8 cellular contexts compared by ENCODE assay signal in the genomic region with DNA sequence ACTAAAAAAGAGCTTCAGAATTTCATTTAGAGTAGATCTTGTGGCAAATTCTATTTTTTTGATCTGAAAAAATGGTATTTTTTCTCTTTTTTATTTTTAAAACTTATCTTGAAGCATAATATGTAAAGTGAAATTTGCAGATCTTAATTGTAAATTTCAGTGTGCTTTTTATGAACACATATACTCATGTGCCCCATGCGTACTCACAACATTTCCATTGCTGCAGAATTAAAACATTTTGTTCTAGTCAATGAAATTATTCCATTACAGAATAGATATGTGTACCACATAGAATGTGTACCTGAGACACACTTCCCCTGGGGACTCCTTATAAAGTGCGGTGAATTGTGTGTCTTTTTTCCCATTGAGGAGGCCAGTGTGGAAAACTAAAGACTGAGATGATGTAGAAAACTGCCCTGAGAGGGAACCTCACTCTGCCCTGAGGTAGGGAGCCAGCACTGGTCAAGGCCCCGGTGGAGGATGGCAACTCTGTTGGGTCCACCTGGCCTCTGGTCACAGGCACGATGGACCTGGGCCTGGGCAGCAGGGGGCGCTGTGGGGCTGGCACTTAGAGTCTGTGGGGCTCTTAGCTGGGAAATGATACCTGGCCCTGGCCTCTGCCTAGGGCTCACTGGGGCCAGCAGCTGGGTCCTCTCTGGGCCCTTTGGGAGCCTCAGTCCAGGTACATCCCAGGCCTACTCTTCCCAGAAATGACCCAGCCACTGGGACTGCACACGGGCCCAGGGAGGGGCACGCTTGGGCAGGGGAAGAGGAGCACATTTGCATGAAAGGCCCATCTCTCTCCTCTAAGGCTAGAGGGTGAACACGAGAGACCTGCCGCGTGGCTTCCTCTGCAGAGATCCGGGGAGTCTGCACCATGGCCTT.
A peak's percentile ranks its signal among the peaks of the same experiment; 100 is the strongest.
DNase-seq lines count a peak whose midpoint lies in the region; ATAC-seq, FAIRE-seq and TF ChIP-seq lines count a peak whose summit lies in the region.

No MANE protein-coding gene starts in this region.

- no peak overlapping the region for H3K4me3 Mint-ChIP-seq in CD4-positive, CD25-positive, alpha-beta regulatory T cell

- H3K27me3 Mint-ChIP-seq in CD4-positive, CD25-positive, alpha-beta regulatory T cell = peaks cover 26% of the 10 kb centered on the region

- peak in 2 of 3 donors; percentile 7 to 31 for DNase-seq in CD4-positive, CD25-positive, alpha-beta regulatory T cell
- DNase-seq in H54 (ENCODE audit: insufficient read length, low spot score) (peak; percentile 44), RPMI8226 (peak; percentile 39), amniotic epithelial cell (ENCODE audit: low read depth) (peak; percentile 27), iPS-NIHi11 (ENCODE audit: low spot score) (peak; percentile 90)
- peak; percentile 10 to 57 (median 38) for DNase-seq in stimulated activated CD4-positive, alpha-beta T cell treated with anti-CD3 and anti-CD28 coated beads, Interleukin-1b, Interleukin-23, amount 100 ng/mL, for 24 hours (ENCODE audit: low read depth in 4 of 4, low spot score in 1 of 4)

- no peak for ATAC-seq in CD4-positive, CD25-positive, alpha-beta regulatory T cell (ENCODE audit: low read depth in 2 of 2)
- ATAC-seq in GM21619 (IDR thresholded peaks at IDR 0.05; ENCODE audit: unreplicated experiment) (no peak), HG03135 (IDR thresholded peaks at IDR 0.05; ENCODE audit: unreplicated experiment) (no peak)

- H3K36me3 Mint-ChIP-seq in CD4-positive, CD25-positive, alpha-beta regulatory T cell = no peaks in the 10 kb centered on the region

- no peaks in the 10 kb centered on the region for H3K4me1 Mint-ChIP-seq in CD4-positive, CD25-positive, alpha-beta regulatory T cell

- H3K9me3 ChIP-seq in CD4-positive, CD25-positive, alpha-beta regulatory T cell (ENCODE audit: control insufficient read depth in 2 of 2, low read length in 2 of 2) = no peaks in the 10 kb centered on the region

- H3K4me3 ChIP-seq in CD4-positive, CD25-positive, alpha-beta regulatory T cell (ENCODE audit: low read depth, low read length) = no peak overlapping the region

- H3K4me1 ChIP-seq in CD4-positive, CD25-positive, alpha-beta regulatory T cell (ENCODE audit: control insufficient read depth, insufficient read depth, low read length, poor library complexity, severe bottlenecking) = no peaks in the 10 kb centered on the region

- no peaks in the 10 kb centered on the region for H3K9me3 Mint-ChIP-seq in CD4-positive, CD25-positive, alpha-beta regulatory T cell

- no peak overlapping the region for H3K27ac Mint-ChIP-seq in CD4-positive, CD25-positive, alpha-beta regulatory T cell

- FAIRE-seq in H54 (lab: Jason Lieb, UNC) = no peak

- no peaks in the 10 kb centered on the region for H3K36me3 ChIP-seq in CD4-positive, CD25-positive, alpha-beta regulatory T cell (ENCODE audit: control insufficient read depth, insufficient read depth, low read length)

- H3K27me3 ChIP-seq in CD4-positive, CD25-positive, alpha-beta regulatory T cell (ENCODE audit: control insufficient read depth, insufficient read depth, low read length) = peaks cover 14% of the 10 kb centered on the region

- H3K27ac ChIP-seq in CD4-positive, CD25-positive, alpha-beta regulatory T cell (ENCODE audit: insufficient read depth, low read length, poor library complexity, severe bottlenecking) = no peak overlapping the region

- no peak for TF ChIP-seq POLR2A in H54 (IDR thresholded peaks at IDR 0.05; ENCODE audit: low read depth, low read length)

Comparison
In these comparisons a context has a peak if more than half of its experiments do, and no peak if none do; other contexts are left out.
1. DNase-seq: peak in every context shown above with its lines; median percentile 90 in iPS-NIHi11; 44 in H54; 39 in RPMI8226; 38 in stimulated activated CD4-positive, alpha-beta T cell treated with anti-CD3 and anti-CD28 coated beads, Interleukin-1b, Interleukin-23, amount 100 ng/mL, for 24 hours; 27 in amniotic epithelial cell; 19 in CD4-positive, CD25-positive, alpha-beta regulatory T cell.